In genomic region chr14:76348898-76349297, GRCh38 we compare ENCODE assay signal across 12 cellular contexts. TPM values are rescaled to one million over a fixed set of nuclear protein-coding genes. Genes with fewer than 3 reads are reported as not detected.
DNase-seq lines count a peak whose midpoint lies in the region; ATAC-seq and TF ChIP-seq lines count a peak whose summit lies in the region.
"Had no signal": no experiment of that assay in that cellular context is flagged by ENCODE, and none has a peak within 500 bp of the region (broad histone marks: within the 10 kb centered on the region; RNA-seq: fewer than 3 reads in every experiment).

No MANE protein-coding gene starts in this region.

- no peaks in the 10 kb centered on the region for H3K9me3 Mint-ChIP-seq in glutamatergic neuron (ENCODE audit: unreplicated experiment)
- H3K9me3 Mint-ChIP-seq: activated naive CD8-positive, alpha-beta T cell treated with anti-CD3 and anti-CD28 coated beads, Interleukin-2, amount 10 ng/mL, durations not matched to agents 7 days and 5 days had no signal

- no peak overlapping the region for H3K27ac ChIP-seq in aorta (ENCODE audit: low read depth in 1 of 2, low read length in 2 of 2)
- H3K27ac ChIP-seq: VCaP had no signal

- no peaks in the 10 kb centered on the region for H3K36me3 ChIP-seq in aorta (ENCODE audit: control insufficient read depth in 1 of 2, insufficient read depth in 2 of 2, low read length in 1 of 2)

- TF ChIP-seq CTCF in astrocyte of the cerebellum (IDR thresholded peaks at IDR 0.05; ENCODE audit: low read depth, low read length, missing control alignments) = no peak
- TF ChIP-seq CTCF in glutamatergic neuron (IDR thresholded peaks at IDR 0.05; ENCODE audit: partially characterized antibody, unreplicated experiment) = no peak

- intact Hi-C loops in aorta (cut with DNase I) = no loop called here

- WGBS in aorta, 2 donors = 43 to 55% methylated on average over 8 of the region's 8 CpGs

- H3K27ac Mint-ChIP-seq in glutamatergic neuron (ENCODE audit: unreplicated experiment) = no peak overlapping the region
- H3K27ac Mint-ChIP-seq: activated naive CD8-positive, alpha-beta T cell treated with anti-CD3 and anti-CD28 coated beads, Interleukin-2, amount 10 ng/mL, durations not matched to agents 7 days and 5 days had no signal

- no peaks in the 10 kb centered on the region for H3K4me1 ChIP-seq in aorta (ENCODE audit: control insufficient read depth in 1 of 2, insufficient read depth in 2 of 2, low read length in 2 of 2)

- H3K27me3 ChIP-seq in aorta (ENCODE audit: control insufficient read depth in 1 of 2, insufficient read depth in 2 of 2, low read length in 1 of 2) = no peaks in the 10 kb centered on the region

- no peaks in the 10 kb centered on the region for H3K36me3 Mint-ChIP-seq in glutamatergic neuron (ENCODE audit: unreplicated experiment)
- H3K36me3 Mint-ChIP-seq: activated naive CD8-positive, alpha-beta T cell treated with anti-CD3 and anti-CD28 coated beads, Interleukin-2, amount 10 ng/mL, durations not matched to agents 7 days and 5 days had no signal

- H3K4me1 Mint-ChIP-seq in glutamatergic neuron (ENCODE audit: low read depth, unreplicated experiment) = peaks cover 6% of the 10 kb centered on the region

- in situ Hi-C loops in astrocyte of the cerebellum (cut with HindIII; ENCODE audit: low sequenced_read_pairs) = no loop called here

- H3K27me3 Mint-ChIP-seq in glutamatergic neuron (ENCODE audit: unreplicated experiment) = peaks cover 6% of the 10 kb centered on the region

- H3K9me3 ChIP-seq in aorta (ENCODE audit: control insufficient read depth, low read length) = no peaks in the 10 kb centered on the region

- ATAC-seq in aorta (ENCODE audit: low FRiP score) = peak; percentile 51

- DNase-seq in NOMO-1 treated with DMSO at 0.1 percent for 48 hours (lab: John Stamatoyannopoulos, UW; ENCODE audit: unreplicated experiment) (peak; percentile 41), NOMO-1 treated with dmso at 0.1 percent for 144 hours (lab: John Stamatoyannopoulos, UW; ENCODE audit: unreplicated experiment) (no peak), astrocyte of the cerebellum (ENCODE audit: low read depth) (peak; percentile 45), hepatic stellate cell (ENCODE audit: low spot score) (peak; percentile 11), aorta (peak in 1 of 2 donors; percentile 81), glutamatergic neuron (no peak), T-helper 2 cell (no peak)
- DNase-seq in effector CD4-positive, alpha-beta T cell = no peak
- DNase-seq: 8988T; activated naive CD8-positive, alpha-beta T cell treated with anti-CD3 and anti-CD28 coated beads, Interleukin-2, amount 10 ng/mL, durations not matched to agents 7 days and 5 days had no signal

- no peak overlapping the region for H3K4me3 Mint-ChIP-seq in glutamatergic neuron (ENCODE audit: unreplicated experiment)
- H3K4me3 Mint-ChIP-seq: activated naive CD8-positive, alpha-beta T cell treated with anti-CD3 and anti-CD28 coated beads, Interleukin-2, amount 10 ng/mL, durations not matched to agents 7 days and 5 days had no signal

- H3K4me3 ChIP-seq in astrocyte of the cerebellum (ENCODE audit: low read depth, low read length) (no peak overlapping the region), aorta (ENCODE audit: low read length in 2 of 2) (no peak overlapping the region)

RNA-seq across cellular contexts. Expression of gene ESRRB, which starts 27.0 kb away (rescaled TPM):
- total RNA-seq in aorta (under 1 TPM; 0.33 to 0.52 TPM), glutamatergic neuron (ENCODE audit: unreplicated experiment) (1.7 TPM)
- polyA plus RNA-seq in aorta = under 1 TPM in 1 of 2 donors, not detected in 1; 0.23 TPM
- total RNA-seq: temporal lobe had no signal

Comparison
In these comparisons a context has a peak if more than half of its experiments do, and no peak if none do; other contexts are left out.
1. DNase-seq: peak in NOMO-1 treated with DMSO at 0.1 percent for 48 hours (single experiment), astrocyte of the cerebellum (single experiment) and hepatic stellate cell (single experiment); none in NOMO-1 treated with dmso at 0.1 percent for 144 hours (single experiment), effector CD4-positive, alpha-beta T cell (single experiment), glutamatergic neuron (single experiment) and T-helper 2 cell (0 of 5).